In genomic region chr16:19520861-19521331, GRCh38 we compare ENCODE assay signal across 8 cellular contexts. TPM values are rescaled to one million over a fixed set of nuclear protein-coding genes. Genes with fewer than 3 reads are reported as not detected.
DNase-seq lines count a peak whose midpoint lies in the region; ATAC-seq and TF ChIP-seq lines count a peak whose summit lies in the region.

No MANE protein-coding gene starts in this region.

- no peak for ATAC-seq in body of pancreas
- ATAC-seq in lung (ENCODE audit: insufficient read depth, low FRiP score): no peak
- no peak for ATAC-seq in upper lobe of left lung (ENCODE audit: low FRiP score in 2 of 2)
- ATAC-seq in HG03571 (IDR thresholded peaks at IDR 0.05; ENCODE audit: unreplicated experiment): no peak
- ATAC-seq in HG03095 (IDR thresholded peaks at IDR 0.05; ENCODE audit: unreplicated experiment): no peak

- TF ChIP-seq EP300 in upper lobe of left lung (IDR thresholded peaks at IDR 0.05): no peak

- TF ChIP-seq POLR2A in body of pancreas (IDR thresholded peaks at IDR 0.05) (no peak), upper lobe of left lung (IDR thresholded peaks at IDR 0.05) (no peak)

- peaks cover 69% of the 10 kb centered on the region for H3K79me2 ChIP-seq in MM.1S (ENCODE audit: low read length)

- no peaks in the 10 kb centered on the region for H3K27me3 ChIP-seq in GM06990 (replicated peaks; ENCODE audit: control insufficient read depth, insufficient read depth, low read length)
- H3K27me3 ChIP-seq in MM.1S (replicated peaks; ENCODE audit: insufficient read depth, low read length): no peaks in the 10 kb centered on the region
- no peaks in the 10 kb centered on the region for H3K27me3 ChIP-seq in body of pancreas
- no peaks in the 10 kb centered on the region for H3K27me3 ChIP-seq in lung (ENCODE audit: control insufficient read depth, insufficient read depth)
- no peaks in the 10 kb centered on the region for H3K27me3 ChIP-seq in upper lobe of left lung

- intact Hi-C loops in body of pancreas (cut with DNase I): no loop called here

- no peaks in the 10 kb centered on the region for H4K20me1 ChIP-seq in MM.1S (ENCODE audit: insufficient read depth, low read length)

- H3K4me3 ChIP-seq in GM06990 (replicated peaks; ENCODE audit: low read depth, low read length) (peak overlapping the region; percentile 80), MM.1S (ENCODE audit: low read length) (peak overlapping the region; percentile 77), body of pancreas (peak overlapping the region in 1 of 2 donors; percentile 82), lung (peak overlapping the region; percentile 75), upper lobe of left lung (peak overlapping the region; percentile 73 to 98 (median 84))

- H3K9ac ChIP-seq in MM.1S (ENCODE audit: low read length): peak overlapping the region; percentile 81

- H3K9me2 ChIP-seq in MM.1S (replicated peaks; ENCODE audit: insufficient read depth, low read length): no peaks in the 10 kb centered on the region

- H3K4me1 ChIP-seq in MM.1S (ENCODE audit: low read length) (peaks cover 19% of the 10 kb centered on the region), body of pancreas (peaks cover 37% of the 10 kb centered on the region), lung (ENCODE audit: control insufficient read depth in 2 of 2, insufficient read depth in 2 of 2, low read length in 2 of 2) (peaks cover 5 to 15% of the 10 kb centered on the region in 2 donors), upper lobe of left lung (peaks cover 43 to 74% (median 57%) of the 10 kb centered on the region in 4 donors)

- H3K4me2 ChIP-seq in MM.1S (ENCODE audit: low read depth, low read length): peak overlapping the region; percentile 52

- H3K9me3 ChIP-seq in MM.1S (replicated peaks; ENCODE audit: insufficient read depth, low read length): no peaks in the 10 kb centered on the region
- no peaks in the 10 kb centered on the region for H3K9me3 ChIP-seq in body of pancreas
- H3K9me3 ChIP-seq in lung (ENCODE audit: control insufficient read depth in 2 of 2, insufficient read depth in 1 of 2, low read length in 1 of 2): no peaks in the 10 kb centered on the region
- H3K9me3 ChIP-seq in upper lobe of left lung: no peaks in the 10 kb centered on the region

- H3K27ac ChIP-seq in MM.1S (ENCODE audit: low read length) (peak overlapping the region; percentile 76; the same call in 1 of the 2 replicates), body of pancreas (peak overlapping the region in 3 of 4 donors; percentile 88 to 98 (median 93)), lung (ENCODE audit: low read depth in 1 of 2, low read length in 1 of 2) (peak overlapping the region; percentile 91 to 97), upper lobe of left lung (peak overlapping the region; percentile 90 to 97 (median 96))

- TF ChIP-seq CTCF in GM06990 (IDR thresholded peaks at IDR 0.05; ENCODE audit: insufficient read depth, low read length, poor library complexity, severe bottlenecking) (no peak), MM.1S (IDR thresholded peaks at IDR 0.05; ENCODE audit: low read length) (no peak), body of pancreas (IDR thresholded peaks at IDR 0.05) (no peak), lung (IDR thresholded peaks at IDR 0.05; ENCODE audit: control extremely low read depth, extremely low read depth) (no peak), upper lobe of left lung (IDR thresholded peaks at IDR 0.05) (no peak)

- DNase-seq in GM06990 (ENCODE audit: extremely low read depth, insufficient read length) (no peak), MM.1S (peak; percentile 48), body of pancreas (peak in 1 of 4 donors; percentile 18), lung (ENCODE audit: low spot score) (no peak), upper lobe of left lung (no peak), foreskin melanocyte (no peak)

- peaks cover 21% of the 10 kb centered on the region for H3F3A ChIP-seq in MM.1S (ENCODE audit: insufficient read depth, low read length)

- WGBS in body of pancreas, 2 donors: 1 to 2% methylated on average over 8 of the region's 8 CpGs
- WGBS in lung, 2 donors: 2 to 7% methylated on average over 8 of the region's 8 CpGs
- 2 to 6% methylated on average over 8 of the region's 8 CpGs for WGBS in upper lobe of left lung, 2 donors

- H3K36me3 ChIP-seq in GM06990 (ENCODE audit: control insufficient read depth, insufficient read depth, low read length) (no peaks in the 10 kb centered on the region; the same call in 1 of the 2 replicates), MM.1S (replicated peaks; ENCODE audit: insufficient read depth, low read length) (peaks cover 3% of the 10 kb centered on the region; the same call in 1 of the 2 replicates), body of pancreas (replicated peaks in 1 of 2; ENCODE audit: insufficient read depth in 1 of 2, low read depth in 2 of 2) (no peaks in the 10 kb centered on the region), lung (ENCODE audit: control insufficient read depth in 2 of 2, insufficient read depth in 2 of 2, low read length in 2 of 2) (peaks cover 0 to 6% of the 10 kb centered on the region in 2 donors), upper lobe of left lung (peaks cover 3 to 12% (median 9%) of the 10 kb centered on the region in 4 donors)

- H2AFZ ChIP-seq in MM.1S (ENCODE audit: low read length): peak overlapping the region; percentile 84

RNA-seq across cellular contexts. Expression of gene GDE1, which starts 1.0 kb away (rescaled TPM):
- total RNA-seq in body of pancreas (10 to 100 TPM; 29.7 to 30.6 TPM), lung (10 to 100 TPM; 72.0 to 74.9 TPM), upper lobe of left lung (10 to 100 TPM; 33.5 to 93.6 (median 88.2) TPM)
- polyA plus RNA-seq in lung: 10 to 100 TPM; 38.7 to 50.8 TPM

RNA-seq across cellular contexts. Expression of gene CCP110, which starts 2.8 kb away (rescaled TPM):
- total RNA-seq in body of pancreas (10 to 100 TPM in 1 of 2 donors, 1 to 10 TPM in 1; 9.6 to 16.2 TPM), lung (10 to 100 TPM; 22.0 to 67.9 TPM), upper lobe of left lung (10 to 100 TPM in 5 of 6 donors, 1 to 10 TPM in 1; 9.1 to 55.3 (median 16.1) TPM)
- 1 to 10 TPM; 7.4 to 8.7 TPM for polyA plus RNA-seq in lung

RNA-seq across cellular contexts. Expression of gene VPS35L, which starts 34.6 kb away (rescaled TPM):
- total RNA-seq in body of pancreas (10 to 100 TPM; 25.4 to 31.6 TPM), lung (10 to 100 TPM; 60.1 to 65.4 TPM), upper lobe of left lung (10 to 100 TPM; 39.8 to 52.9 (median 45.2) TPM)
- polyA plus RNA-seq in lung: 10 to 100 TPM; 27.4 to 34.0 TPM
